8 cellular contexts compared by ENCODE assay signal in the genomic region with DNA sequence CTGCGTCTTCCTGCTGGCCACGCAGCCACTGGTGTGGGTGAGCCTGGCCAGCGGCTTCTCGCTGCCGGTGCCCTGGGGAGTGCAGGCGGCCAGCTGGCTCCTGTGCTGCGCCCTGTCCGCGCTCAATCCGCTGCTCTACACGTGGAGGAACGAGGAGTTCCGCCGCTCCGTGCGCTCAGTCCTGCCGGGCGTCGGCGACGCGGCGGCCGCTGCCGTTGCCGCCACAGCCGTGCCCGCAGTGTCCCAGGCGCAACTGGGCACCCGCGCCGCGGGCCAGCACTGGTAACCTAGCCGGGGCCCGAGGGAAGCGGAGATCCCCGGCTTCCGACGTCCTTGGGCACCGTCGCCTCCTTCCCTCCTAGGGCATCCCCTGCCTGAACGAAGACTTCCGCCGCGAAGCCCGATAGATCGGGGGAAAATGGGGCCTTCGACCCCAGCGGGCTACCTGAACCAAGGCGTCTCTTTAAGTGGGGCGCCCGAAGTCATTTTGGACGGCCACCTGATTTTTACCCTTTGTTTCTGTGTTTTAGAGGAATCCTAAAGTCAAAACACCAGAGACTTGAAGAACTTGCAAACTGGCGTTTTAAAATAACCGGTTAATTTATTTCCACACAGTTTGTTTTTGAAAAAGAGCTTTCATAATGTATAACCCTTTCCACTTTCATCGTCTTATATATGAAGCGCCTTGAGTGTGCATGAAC. TPM values are rescaled to one million over a fixed set of nuclear protein-coding genes. Genes with fewer than 3 reads are reported as not detected.
DNase-seq lines count a peak whose midpoint lies in the region; ATAC-seq and TF ChIP-seq lines count a peak whose summit lies in the region.

No MANE protein-coding gene starts in this region.

- peaks cover 9% of the 10 kb centered on the region for H3K4me1 ChIP-seq in mucosa of descending colon (ENCODE audit: low read depth)
- peaks cover 15% of the 10 kb centered on the region for H3K4me1 ChIP-seq in OCI-LY7 (ENCODE audit: insufficient read depth, low read length, poor library complexity, severe bottlenecking)

- no peaks in the 10 kb centered on the region for H3K79me2 ChIP-seq in OCI-LY7 (ENCODE audit: insufficient read depth, low read depth, low read length)

- BruUV-seq in OCI-LY7 (replicated peaks; lab: Mats Ljungman, UMichigan), result no TSS peak

- H2AFZ ChIP-seq in OCI-LY7 (ENCODE audit: low read length), result no peak overlapping the region

- H4K20me1 ChIP-seq in OCI-LY7 (ENCODE audit: insufficient read depth, low read length), result no peaks in the 10 kb centered on the region

- H3K9me2 ChIP-seq in OCI-LY7 (ENCODE audit: insufficient read depth, low read length), result no peaks in the 10 kb centered on the region

- no peaks in the 10 kb centered on the region for H3K9me3 ChIP-seq in mucosa of descending colon
- H3K9me3 ChIP-seq in OCI-LY7 (ENCODE audit: low read length), result no peaks in the 10 kb centered on the region

- H3K4me3 ChIP-seq in mucosa of descending colon, result no peak overlapping the region
- no peak overlapping the region for H3K4me3 ChIP-seq in OCI-LY7 (ENCODE audit: low read depth, low read length, poor library complexity, severe bottlenecking)

- peak; percentile 48 for DNase-seq in EL
- peak; percentile 28 for DNase-seq in M059J (ENCODE audit: low read depth)
- peak; percentile 56 for DNase-seq in dermis blood vessel endothelial cell
- peak in 1 of 3 donors; percentile 32 for DNase-seq in mucosa of descending colon
- no peak for DNase-seq in OCI-LY7 (ENCODE audit: low spot score)

- H3K36me3 ChIP-seq in mucosa of descending colon (ENCODE audit: low read depth), result no peaks in the 10 kb centered on the region
- H3K36me3 ChIP-seq in OCI-LY7 (ENCODE audit: insufficient read depth, low read length), result no peaks in the 10 kb centered on the region

- peak; percentile 44 for ATAC-seq in mucosa of descending colon
- no peak for ATAC-seq in HG03196 (IDR thresholded peaks at IDR 0.05; ENCODE audit: unreplicated experiment)
- no peak for ATAC-seq in GM21526 (IDR thresholded peaks at IDR 0.05; ENCODE audit: low FRiP score, unreplicated experiment)
- no peak for ATAC-seq in HG03469 (IDR thresholded peaks at IDR 0.05; ENCODE audit: unreplicated experiment)

- no peak overlapping the region for H3K27ac ChIP-seq in OCI-LY7 (ENCODE audit: low read depth, low read length, poor library complexity, severe bottlenecking)

- CTCF ChIA-PET in OCI-LY7 (lab: Charles Lee; ENCODE audit: unreplicated experiment), result no interaction called here

- POLR2A ChIA-PET in OCI-LY7 (lab: Charles Lee), result no interaction called here

- TF ChIP-seq CTCF in mucosa of descending colon (IDR thresholded peaks at IDR 0.05) (no peak), OCI-LY7 (conservative IDR thresholded peaks at IDR 0.05; ENCODE audit: low read length) (no peak)

- no peak overlapping the region for H3K4me2 ChIP-seq in OCI-LY7 (ENCODE audit: low read length)

- intact Hi-C loops in mucosa of descending colon (cut with DNase I, micrococcal nuclease), result no loop called here
- intact Hi-C loops in OCI-LY7 (cut with micrococcal nuclease; ENCODE audit: unreplicated experiment), result loop anchor here (5.0 kb wide), 1 partner anchor 78 kb away; no protein-coding TSS in a partner anchor

RNA-seq across cellular contexts. Expression of a gene that starts 2.0 kb away (rescaled TPM):
- not detected in 2 replicates for total RNA-seq in M059J (2014; rRNA removed; shearing (Covaris generic))
- total RNA-seq in dermis blood vessel endothelial cell (not detected in 2 replicates), mucosa of descending colon (1 to 10 TPM in 1 of 3 donors, not detected in 2; 1.3 TPM), OCI-LY7 (2022) (not detected in 2 replicates)
- not detected in 2 replicates for total RNA-seq in OCI-LY7 (2014; rRNA removed; shearing (Covaris generic))
